Comparison of ENCODE assay signal across 1 cellular context in genomic region chr2:240567872-240568677, GRCh38.
A peak's percentile ranks its signal among the peaks of the same experiment; 100 is the strongest.
TF ChIP-seq lines count a peak whose summit lies in the region.

RNPEPL1 (plus strand) TSS chr2:240568484; CDS start chr2:240568587, 103 bp downstream.

TF ChIP-seq in HepG2, 621 proteins besides CTCF, POLR2A, EP300 and RAD21 (continued from another document and continues in another):
- TF ChIP-seq NR1H2 (CRISPR knock-in tag; IDR thresholded peaks at IDR 0.05; ENCODE audit: borderline replicate concordance, low read depth) (no peak), ZNF564 (CRISPR knock-in tag; IDR thresholded peaks at IDR 0.05) (peak; percentile 53; the same call in 1 of the 2 replicates), ZFP41 (CRISPR knock-in tag; IDR thresholded peaks at IDR 0.05; ENCODE audit: borderline replicate concordance) (no peak), ZNF839 (CRISPR knock-in tag; IDR thresholded peaks at IDR 0.05; ENCODE audit: borderline replicate concordance) (0 out of 2 replicates have a peak, but pooled peaks have one; percentile 77), ZNF138 (CRISPR knock-in tag; IDR thresholded peaks at IDR 0.05; ENCODE audit: low read depth) (no peak), FOXM1 (CRISPR knock-in tag; IDR thresholded peaks at IDR 0.05) (no peak), NR0B2 (CRISPR knock-in tag; IDR thresholded peaks at IDR 0.05) (no peak; the same call in 1 of the 2 replicates), RFX5 (IDR thresholded peaks at IDR 0.05; ENCODE audit: low read depth, low read length) (no peak), MTF1 (CRISPR knock-in tag; IDR thresholded peaks at IDR 0.05) (no peak), ZNF891 (CRISPR knock-in tag; IDR thresholded peaks at IDR 0.05) (no peak), ELF4 (CRISPR knock-in tag; IDR thresholded peaks at IDR 0.05; ENCODE audit: borderline replicate concordance) (no peak), JUNB (CRISPR knock-in tag; IDR thresholded peaks at IDR 0.05; ENCODE audit: borderline replicate concordance) (no peak), ZNF260 (CRISPR knock-in tag; IDR thresholded peaks at IDR 0.05; ENCODE audit: borderline replicate concordance, low read depth) (no peak), ZBTB20 (CRISPR knock-in tag; IDR thresholded peaks at IDR 0.05; ENCODE audit: borderline replicate concordance, low read depth) (no peak), ZFP82 (CRISPR knock-in tag; IDR thresholded peaks at IDR 0.05; ENCODE audit: borderline replicate concordance) (no peak), ZNF761 (CRISPR knock-in tag; conservative IDR thresholded peaks at IDR 0.05) (no peak), RBAK (CRISPR knock-in tag; IDR thresholded peaks at IDR 0.05) (no peak), TOPORS (CRISPR knock-in tag; IDR thresholded peaks at IDR 0.05) (no peak), RBFOX2 (IDR thresholded peaks at IDR 0.05; ENCODE audit: low read depth, low read length) (0 out of 2 replicates have a peak, but pooled peaks have one; percentile 9), ZSCAN30 (CRISPR knock-in tag; IDR thresholded peaks at IDR 0.05) (no peak), FOXP4 (CRISPR knock-in tag; IDR thresholded peaks at IDR 0.05) (no peak), ZMYM4 (CRISPR knock-in tag; IDR thresholded peaks at IDR 0.05) (0 out of 2 replicates have a peak, but pooled peaks have one; percentile 24), GLI4 (CRISPR knock-in tag; IDR thresholded peaks at IDR 0.05; ENCODE audit: borderline replicate concordance) (no peak), ZNF484 (CRISPR knock-in tag; IDR thresholded peaks at IDR 0.05; ENCODE audit: borderline replicate concordance, low read depth) (no peak), STAT5B (CRISPR knock-in tag; IDR thresholded peaks at IDR 0.05) (no peak), ATF5 (CRISPR knock-in tag; IDR thresholded peaks at IDR 0.05; ENCODE audit: low read depth) (no peak), SNRNP70 (IDR thresholded peaks at IDR 0.05; ENCODE audit: low read depth, low read length) (no peak), ZNF3 (CRISPR knock-in tag; IDR thresholded peaks at IDR 0.05) (no peak), SP5 (CRISPR knock-in tag; IDR thresholded peaks at IDR 0.05; ENCODE audit: borderline replicate concordance, low read depth) (no peak), DMTF1 (CRISPR knock-in tag; IDR thresholded peaks at IDR 0.05) (no peak), ZNF792 (CRISPR knock-in tag; IDR thresholded peaks at IDR 0.05) (no peak), TFE3 (CRISPR knock-in tag; IDR thresholded peaks at IDR 0.05) (no peak), BRCA1 (CRISPR knock-in tag; IDR thresholded peaks at IDR 0.05) (no peak), ZNF672 (CRISPR knock-in tag; IDR thresholded peaks at IDR 0.05) (no peak), RNF2 (conservative IDR thresholded peaks at IDR 0.05; ENCODE audit: low read depth) (no peak), ZNF446 (CRISPR knock-in tag; IDR thresholded peaks at IDR 0.05) (no peak; the same call in 1 of the 2 replicates)
- TF ChIP-seq, protein P1, sequence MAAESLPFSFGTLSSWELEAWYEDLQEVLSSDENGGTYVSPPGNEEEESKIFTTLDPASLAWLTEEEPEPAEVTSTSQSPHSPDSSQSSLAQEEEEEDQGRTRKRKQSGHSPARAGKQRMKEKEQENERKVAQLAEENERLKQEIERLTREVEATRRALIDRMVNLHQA (CRISPR knock-in tag; IDR thresholded peaks at IDR 0.05): no peak
- TF ChIP-seq, protein P2, sequence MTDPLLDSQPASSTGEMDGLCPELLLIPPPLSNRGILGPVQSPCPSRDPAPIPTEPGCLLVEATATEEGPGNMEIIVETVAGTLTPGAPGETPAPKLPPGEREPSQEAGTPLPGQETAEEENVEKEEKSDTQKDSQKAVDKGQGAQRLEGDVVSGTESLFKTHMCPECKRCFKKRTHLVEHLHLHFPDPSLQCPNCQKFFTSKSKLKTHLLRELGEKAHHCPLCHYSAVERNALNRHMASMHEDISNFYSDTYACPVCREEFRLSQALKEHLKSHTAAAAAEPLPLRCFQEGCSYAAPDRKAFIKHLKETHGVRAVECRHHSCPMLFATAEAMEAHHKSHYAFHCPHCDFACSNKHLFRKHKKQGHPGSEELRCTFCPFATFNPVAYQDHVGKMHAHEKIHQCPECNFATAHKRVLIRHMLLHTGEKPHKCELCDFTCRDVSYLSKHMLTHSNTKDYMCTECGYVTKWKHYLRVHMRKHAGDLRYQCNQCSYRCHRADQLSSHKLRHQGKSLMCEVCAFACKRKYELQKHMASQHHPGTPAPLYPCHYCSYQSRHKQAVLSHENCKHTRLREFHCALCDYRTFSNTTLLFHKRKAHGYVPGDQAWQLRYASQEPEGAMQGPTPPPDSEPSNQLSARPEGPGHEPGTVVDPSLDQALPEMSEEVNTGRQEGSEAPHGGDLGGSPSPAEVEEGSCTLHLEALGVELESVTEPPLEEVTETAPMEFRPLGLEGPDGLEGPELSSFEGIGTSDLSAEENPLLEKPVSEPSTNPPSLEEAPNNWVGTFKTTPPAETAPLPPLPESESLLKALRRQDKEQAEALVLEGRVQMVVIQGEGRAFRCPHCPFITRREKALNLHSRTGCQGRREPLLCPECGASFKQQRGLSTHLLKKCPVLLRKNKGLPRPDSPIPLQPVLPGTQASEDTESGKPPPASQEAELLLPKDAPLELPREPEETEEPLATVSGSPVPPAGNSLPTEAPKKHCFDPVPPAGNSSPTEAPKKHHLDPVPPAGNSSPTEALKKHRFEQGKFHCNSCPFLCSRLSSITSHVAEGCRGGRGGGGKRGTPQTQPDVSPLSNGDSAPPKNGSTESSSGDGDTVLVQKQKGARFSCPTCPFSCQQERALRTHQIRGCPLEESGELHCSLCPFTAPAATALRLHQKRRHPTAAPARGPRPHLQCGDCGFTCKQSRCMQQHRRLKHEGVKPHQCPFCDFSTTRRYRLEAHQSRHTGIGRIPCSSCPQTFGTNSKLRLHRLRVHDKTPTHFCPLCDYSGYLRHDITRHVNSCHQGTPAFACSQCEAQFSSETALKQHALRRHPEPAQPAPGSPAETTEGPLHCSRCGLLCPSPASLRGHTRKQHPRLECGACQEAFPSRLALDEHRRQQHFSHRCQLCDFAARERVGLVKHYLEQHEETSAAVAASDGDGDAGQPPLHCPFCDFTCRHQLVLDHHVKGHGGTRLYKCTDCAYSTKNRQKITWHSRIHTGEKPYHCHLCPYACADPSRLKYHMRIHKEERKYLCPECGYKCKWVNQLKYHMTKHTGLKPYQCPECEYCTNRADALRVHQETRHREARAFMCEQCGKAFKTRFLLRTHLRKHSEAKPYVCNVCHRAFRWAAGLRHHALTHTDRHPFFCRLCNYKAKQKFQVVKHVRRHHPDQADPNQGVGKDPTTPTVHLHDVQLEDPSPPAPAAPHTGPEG (CRISPR knock-in tag; IDR thresholded peaks at IDR 0.05): no peak
- TF ChIP-seq, protein P3, sequence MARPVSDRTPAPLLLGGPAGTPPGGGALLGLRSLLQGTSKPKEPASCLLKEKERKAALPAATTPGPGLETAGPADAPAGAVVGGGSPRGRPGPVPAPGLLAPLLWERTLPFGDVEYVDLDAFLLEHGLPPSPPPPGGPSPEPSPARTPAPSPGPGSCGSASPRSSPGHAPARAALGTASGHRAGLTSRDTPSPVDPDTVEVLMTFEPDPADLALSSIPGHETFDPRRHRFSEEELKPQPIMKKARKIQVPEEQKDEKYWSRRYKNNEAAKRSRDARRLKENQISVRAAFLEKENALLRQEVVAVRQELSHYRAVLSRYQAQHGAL (CRISPR knock-in tag; IDR thresholded peaks at IDR 0.05; ENCODE audit: not compliant biosample characterization): no peak
- TF ChIP-seq, protein P4, sequence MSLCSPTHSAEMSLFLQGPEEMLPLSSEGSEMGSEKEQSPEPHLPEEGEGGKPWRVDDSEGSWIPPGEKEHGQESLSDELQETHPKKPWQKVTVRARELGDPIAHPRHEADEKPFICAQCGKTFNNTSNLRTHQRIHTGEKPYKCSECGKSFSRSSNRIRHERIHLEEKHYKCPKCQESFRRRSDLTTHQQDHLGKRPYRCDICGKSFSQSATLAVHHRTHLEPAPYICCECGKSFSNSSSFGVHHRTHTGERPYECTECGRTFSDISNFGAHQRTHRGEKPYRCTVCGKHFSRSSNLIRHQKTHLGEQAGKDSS (CRISPR knock-in tag; IDR thresholded peaks at IDR 0.05; ENCODE audit: borderline replicate concordance, low read depth): no peak
- TF ChIP-seq, protein P5, sequence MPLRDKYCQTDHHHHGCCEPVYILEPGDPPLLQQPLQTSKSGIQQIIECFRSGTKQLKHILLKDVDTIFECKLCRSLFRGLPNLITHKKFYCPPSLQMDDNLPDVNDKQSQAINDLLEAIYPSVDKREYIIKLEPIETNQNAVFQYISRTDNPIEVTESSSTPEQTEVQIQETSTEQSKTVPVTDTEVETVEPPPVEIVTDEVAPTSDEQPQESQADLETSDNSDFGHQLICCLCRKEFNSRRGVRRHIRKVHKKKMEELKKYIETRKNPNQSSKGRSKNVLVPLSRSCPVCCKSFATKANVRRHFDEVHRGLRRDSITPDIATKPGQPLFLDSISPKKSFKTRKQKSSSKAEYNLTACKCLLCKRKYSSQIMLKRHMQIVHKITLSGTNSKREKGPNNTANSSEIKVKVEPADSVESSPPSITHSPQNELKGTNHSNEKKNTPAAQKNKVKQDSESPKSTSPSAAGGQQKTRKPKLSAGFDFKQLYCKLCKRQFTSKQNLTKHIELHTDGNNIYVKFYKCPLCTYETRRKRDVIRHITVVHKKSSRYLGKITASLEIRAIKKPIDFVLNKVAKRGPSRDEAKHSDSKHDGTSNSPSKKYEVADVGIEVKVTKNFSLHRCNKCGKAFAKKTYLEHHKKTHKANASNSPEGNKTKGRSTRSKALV (CRISPR knock-in tag; IDR thresholded peaks at IDR 0.05): no peak; the same call in 1 of the 2 replicates
- TF ChIP-seq, protein P6, sequence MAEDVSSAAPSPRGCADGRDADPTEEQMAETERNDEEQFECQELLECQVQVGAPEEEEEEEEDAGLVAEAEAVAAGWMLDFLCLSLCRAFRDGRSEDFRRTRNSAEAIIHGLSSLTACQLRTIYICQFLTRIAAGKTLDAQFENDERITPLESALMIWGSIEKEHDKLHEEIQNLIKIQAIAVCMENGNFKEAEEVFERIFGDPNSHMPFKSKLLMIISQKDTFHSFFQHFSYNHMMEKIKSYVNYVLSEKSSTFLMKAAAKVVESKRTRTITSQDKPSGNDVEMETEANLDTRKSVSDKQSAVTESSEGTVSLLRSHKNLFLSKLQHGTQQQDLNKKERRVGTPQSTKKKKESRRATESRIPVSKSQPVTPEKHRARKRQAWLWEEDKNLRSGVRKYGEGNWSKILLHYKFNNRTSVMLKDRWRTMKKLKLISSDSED (CRISPR knock-in tag; IDR thresholded peaks at IDR 0.05): no peak; the same call in 1 of the 2 replicates
- TF ChIP-seq, protein P7, sequence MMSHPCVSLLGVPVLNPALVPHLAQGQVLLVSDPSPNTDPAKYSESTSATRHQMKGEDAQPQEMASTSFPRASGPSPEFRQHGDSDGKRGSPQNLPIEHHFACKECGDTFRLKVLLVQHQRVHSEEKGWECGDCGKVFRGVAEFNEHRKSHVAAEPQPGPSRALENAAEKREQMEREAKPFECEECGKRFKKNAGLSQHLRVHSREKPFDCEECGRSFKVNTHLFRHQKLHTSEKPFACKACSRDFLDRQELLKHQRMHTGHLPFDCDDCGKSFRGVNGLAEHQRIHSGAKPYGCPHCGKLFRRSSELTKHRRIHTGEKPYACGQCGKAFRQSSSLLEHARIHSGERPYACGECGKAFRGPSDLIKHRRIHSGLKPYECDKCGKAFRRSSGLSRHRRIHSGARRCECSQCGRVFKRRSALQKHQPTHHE (CRISPR knock-in tag; IDR thresholded peaks at IDR 0.05; ENCODE audit: borderline replicate concordance): no peak
